Comparison of ENCODE assay signal across 8 cellular contexts in the genomic region with DNA sequence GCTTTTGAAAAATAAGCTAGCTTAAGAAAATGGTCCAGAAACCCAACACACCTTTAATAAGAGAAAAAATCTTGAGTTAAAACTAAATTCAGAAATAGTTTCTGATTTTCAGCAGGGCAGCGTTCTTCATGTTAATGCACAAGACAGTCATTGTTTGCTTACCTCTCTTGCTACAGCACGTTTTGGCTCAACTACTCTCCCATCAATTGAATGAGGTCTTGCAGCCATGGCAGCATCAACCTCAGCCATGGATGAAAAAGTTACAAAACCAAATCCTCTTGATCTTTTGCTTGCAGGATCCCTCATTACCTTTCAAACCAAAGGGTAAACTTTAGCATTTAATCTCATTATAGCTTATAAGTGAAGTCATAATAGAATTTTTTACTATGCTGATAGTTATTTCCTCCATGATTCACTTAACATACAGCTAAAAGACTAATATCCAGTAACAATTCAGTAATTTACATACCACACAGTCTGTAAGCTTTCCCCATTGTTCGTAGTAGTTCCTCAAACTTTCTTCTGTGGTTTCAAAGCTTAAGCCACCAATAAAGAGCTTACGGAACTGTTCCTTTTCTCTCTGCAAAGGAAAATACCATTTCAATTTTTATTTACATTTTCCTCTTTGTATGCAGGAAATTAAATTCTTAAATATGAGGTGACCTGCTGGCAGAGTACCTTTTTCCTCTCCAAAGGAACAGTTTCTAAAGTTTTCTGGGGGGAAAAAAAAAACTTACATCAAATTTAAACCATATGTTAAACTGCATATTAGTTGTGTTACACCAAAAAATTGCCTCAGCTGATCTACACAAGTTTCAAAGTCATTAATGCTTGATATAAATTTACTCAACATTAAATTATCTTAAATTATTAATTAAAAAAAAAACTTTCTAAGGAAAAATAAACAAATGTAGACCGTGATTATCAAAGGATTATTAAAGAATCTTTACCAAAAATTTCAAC. TPM values are rescaled to one million over a fixed set of nuclear protein-coding genes. Genes with fewer than 3 reads are reported as not detected.
A peak's percentile ranks its signal among the peaks of the same experiment; 100 is the strongest.
DNase-seq lines count a peak whose midpoint lies in the region; ATAC-seq and TF ChIP-seq lines count a peak whose summit lies in the region.

No MANE protein-coding gene starts in this region.

- no peak for DNase-seq in activated naive CD4-positive, alpha-beta T cell treated with anti-CD3 and anti-CD28 coated beads for 36 hours
- no peak for DNase-seq in activated naive CD4-positive, alpha-beta T cell treated with anti-CD3 and anti-CD28 coated beads, Interleukin-2, amount 50 U/mL, for 16 hours
- DNase-seq in WERI-Rb-1 (no peak), tibial artery (no peak), posterior vena cava (ENCODE audit: low spot score) (no peak)

- H3K4me1 ChIP-seq in iPS-20b (ENCODE audit: insufficient read depth, low read length), result peaks cover 10% of the 10 kb centered on the region; the same call in 1 of the 2 replicates
- peaks cover 0 to 55% (median 37%) of the 10 kb centered on the region in 4 donors for H3K4me1 ChIP-seq in tibial artery

- H3K27me3 Mint-ChIP-seq in activated naive CD4-positive, alpha-beta T cell treated with anti-CD3 and anti-CD28 coated beads for 36 hours (ENCODE audit: low read depth), result no peaks in the 10 kb centered on the region

- no peaks in the 10 kb centered on the region for H3K9me3 Mint-ChIP-seq in activated naive CD4-positive, alpha-beta T cell treated with anti-CD3 and anti-CD28 coated beads for 36 hours

- ATAC-seq in HG02938 (IDR thresholded peaks at IDR 0.05; ENCODE audit: unreplicated experiment) (no peak), GM21825 (IDR thresholded peaks at IDR 0.05; ENCODE audit: unreplicated experiment) (no peak)

- peak overlapping the region; percentile 100 for H3K27ac Mint-ChIP-seq in activated naive CD4-positive, alpha-beta T cell treated with anti-CD3 and anti-CD28 coated beads for 36 hours

- H3K27me3 ChIP-seq in WERI-Rb-1 (ENCODE audit: insufficient read depth, low read depth, severe bottlenecking) (no peaks in the 10 kb centered on the region), iPS-20b (ENCODE audit: insufficient read depth, low read length) (no peaks in the 10 kb centered on the region), tibial artery (no peaks in the 10 kb centered on the region)

- peak overlapping the region; percentile 100 for H3K4me3 Mint-ChIP-seq in activated naive CD4-positive, alpha-beta T cell treated with anti-CD3 and anti-CD28 coated beads for 36 hours

- H3K36me3 ChIP-seq in WERI-Rb-1 (peaks cover 86% of the 10 kb centered on the region), iPS-20b (ENCODE audit: insufficient read depth, low read depth, low read length) (peaks cover 80% of the 10 kb centered on the region), tibial artery (peaks cover 49 to 52% (median 52%) of the 10 kb centered on the region in 3 donors)

- TF ChIP-seq CTCF in WERI-Rb-1 (IDR thresholded peaks at IDR 0.05; ENCODE audit: low read depth, low read length) (no peak), tibial artery (IDR thresholded peaks at IDR 0.05) (no peak)

- H3K36me3 Mint-ChIP-seq in activated naive CD4-positive, alpha-beta T cell treated with anti-CD3 and anti-CD28 coated beads for 36 hours (ENCODE audit: low read depth), result peaks cover 81% of the 10 kb centered on the region

- H3K9me3 ChIP-seq in WERI-Rb-1 (ENCODE audit: severe bottlenecking) (no peaks in the 10 kb centered on the region), iPS-20b (ENCODE audit: insufficient read depth, low read depth, low read length) (no peaks in the 10 kb centered on the region), tibial artery (no peaks in the 10 kb centered on the region)

- H3K4me3 ChIP-seq in WERI-Rb-1 (ENCODE audit: low read depth, low read length), result peak overlapping the region; percentile 96
- H3K4me3 ChIP-seq in iPS-20b (ENCODE audit: low read length), result peak overlapping the region; percentile 100
- peak overlapping the region; percentile 74 to 91 for H3K4me3 ChIP-seq in tibial artery

- H3K4me1 Mint-ChIP-seq in activated naive CD4-positive, alpha-beta T cell treated with anti-CD3 and anti-CD28 coated beads for 36 hours (ENCODE audit: low read depth), result peaks cover 49% of the 10 kb centered on the region

- CTCF ChIA-PET in activated naive CD4-positive, alpha-beta T cell treated with anti-CD3 and anti-CD28 coated beads for 36 hours (lab: Charles Lee), result interaction anchor here (0.7 to 4.3 kb wide), 14 partner anchors 9 to 172 kb away, joined by 3 to 27 read pairs (median 3); no protein-coding TSS in a partner anchor

- intact Hi-C loops in activated naive CD4-positive, alpha-beta T cell treated with anti-CD3 and anti-CD28 coated beads for 36 hours (cut with micrococcal nuclease), result loop anchor here (1.0 kb wide), 2 partner anchors 9 to 106 kb away; no protein-coding TSS in a partner anchor
- intact Hi-C loops in tibial artery (cut with DNase I; ENCODE audit: low total_unique reads) (loop anchor here (5.0 kb wide), 2 partner anchors 170 to 975 kb away; a partner anchor contains a TSS), posterior vena cava (cut with DNase I) (loop anchor here in 1 of 2 donors (10.0 kb wide), 1 partner anchor 957 kb away; a partner anchor contains a TSS)

- H3K27ac ChIP-seq in WERI-Rb-1 (no peak overlapping the region), iPS-20b (ENCODE audit: low read length) (no peak overlapping the region), tibial artery (peak overlapping the region; percentile 99)

- peak overlapping the region; percentile 100 for H3K9ac ChIP-seq in iPS-20b (ENCODE audit: low read depth, low read length)

RNA-seq across cellular contexts. Expression of a gene that starts 3.1 kb away (rescaled TPM):
- 100 to 1,000 TPM; 925 to 950 TPM for total RNA-seq in activated naive CD4-positive, alpha-beta T cell treated with anti-CD3 and anti-CD28 coated beads for 36 hours
- 100 to 1,000 TPM; 269 to 275 TPM for total RNA-seq in posterior vena cava

RNA-seq across cellular contexts. Expression of a gene that starts 4.1 kb away (rescaled TPM):
- total RNA-seq in activated naive CD4-positive, alpha-beta T cell treated with anti-CD3 and anti-CD28 coated beads for 36 hours, result 100 to 1,000 TPM; 260 to 273 TPM
- 10 to 100 TPM; 74.2 to 94.8 TPM for total RNA-seq in posterior vena cava

RNA-seq across cellular contexts. Expression of a gene that starts 45.4 kb away (rescaled TPM):
- 10 to 100 TPM; 12.5 to 12.9 TPM for total RNA-seq in activated naive CD4-positive, alpha-beta T cell treated with anti-CD3 and anti-CD28 coated beads for 36 hours
- total RNA-seq in posterior vena cava, result 1 to 10 TPM; 1.8 to 2.0 TPM

Comparison
In these comparisons a context has a peak if more than half of its experiments do, and no peak if none do; other contexts are left out.
1. H3K27ac ChIP-seq: peak in tibial artery (2 of 2); none in WERI-Rb-1 (single experiment) and iPS-20b (single experiment).
2. RNA of a gene that starts 45.4 kb away (total RNA-seq): 12.5 to 12.9 TPM in activated naive CD4-positive, alpha-beta T cell treated with anti-CD3 and anti-CD28 coated beads for 36 hours; 1.8 to 2.0 TPM in posterior vena cava; every median in the first group is over 4 times any median in the second.
3. Peak in every context shown above with its lines, with median percentiles within 50 percentile points of each other: H3K4me3 ChIP-seq.